In genomic region chr5:177427919-177428573, GRCh38 we compare ENCODE assay signal across 1 cellular context.
A peak's percentile ranks its signal among the peaks of the same experiment; 100 is the strongest.
TF ChIP-seq lines count a peak whose summit lies in the region.

No MANE protein-coding gene starts in this region.

TF ChIP-seq in K562, 482 proteins besides CTCF, POLR2A, EP300 and RAD21 (continued from another document and continues in another):
- TF ChIP-seq E2F8 (IDR thresholded peaks at IDR 0.05; ENCODE audit: low read depth, partially characterized antibody), result no peak
- TF ChIP-seq RBM39 (optimal IDR thresholded peaks at IDR 0.05; ENCODE audit: low read depth, low read length), result no peak
- no peak for TF ChIP-seq CGGBP1 (CRISPR knock-in tag; IDR thresholded peaks at IDR 0.05)
- TF ChIP-seq RFX5 (IDR thresholded peaks at IDR 0.05; ENCODE audit: low read depth, low read length), result no peak
- no peak for TF ChIP-seq FOXP1 (CRISPR knock-in tag; IDR thresholded peaks at IDR 0.05)
- 0 out of 4 replicates have a peak, but pooled peaks of 1 of the 2 experiments have one; percentile 21 for TF ChIP-seq BCLAF1 (IDR thresholded peaks at IDR 0.05; ENCODE audit: borderline replicate concordance in 1 of 2, control insufficient read depth in 1 of 2, low read depth in 2 of 2, low read length in 1 of 2)
- no peak for TF ChIP-seq GATA2 (CRISPR knock-in tag; IDR thresholded peaks at IDR 0.05)
- no peak for TF ChIP-seq FIP1L1 (IDR thresholded peaks at IDR 0.05; ENCODE audit: low read depth, low read length, poor library complexity, severe bottlenecking)
- no peak for TF ChIP-seq TSC22D4 (tag; IDR thresholded peaks at IDR 0.05)
- no peak for TF ChIP-seq ATF6 (CRISPR knock-in tag; IDR thresholded peaks at IDR 0.05)
- TF ChIP-seq ETV5 (CRISPR knock-in tag; IDR thresholded peaks at IDR 0.05; ENCODE audit: low read depth), result 0 out of 2 replicates have a peak, but pooled peaks have one; percentile 52
- no peak for TF ChIP-seq HDAC2 (IDR thresholded peaks at IDR 0.05)
- no peak for TF ChIP-seq ZNF175 (CRISPR knock-in tag; IDR thresholded peaks at IDR 0.05; ENCODE audit: low read depth)
- TF ChIP-seq MTA1 (IDR thresholded peaks at IDR 0.05; ENCODE audit: borderline replicate concordance), result no peak
- TF ChIP-seq HINFP (tag; conservative IDR thresholded peaks at IDR 0.05; ENCODE audit: low read depth), result no peak
- TF ChIP-seq ZNF707 (CRISPR knock-in tag; conservative IDR thresholded peaks at IDR 0.05), result no peak
- no peak for TF ChIP-seq SMAD3 (CRISPR knock-in tag; conservative IDR thresholded peaks at IDR 0.05)
- no peak for TF ChIP-seq ZSCAN32 (CRISPR knock-in tag; IDR thresholded peaks at IDR 0.05)
- no peak for TF ChIP-seq BCL6 (CRISPR knock-in tag; IDR thresholded peaks at IDR 0.05)
- TF ChIP-seq PATZ1 (CRISPR knock-in tag; IDR thresholded peaks at IDR 0.05; ENCODE audit: borderline replicate concordance), result no peak
- TF ChIP-seq GTF2B (IDR thresholded peaks at IDR 0.05; ENCODE audit: extremely low read depth, insufficient read length), result no peak
- no peak for TF ChIP-seq NELFE (IDR thresholded peaks at IDR 0.05; ENCODE audit: insufficient read depth, insufficient read length)
- TF ChIP-seq ZNF384 (IDR thresholded peaks at IDR 0.05; ENCODE audit: low read depth, low read length), result no peak
- no peak for TF ChIP-seq LCOR (CRISPR knock-in tag; IDR thresholded peaks at IDR 0.05)
- no peak for TF ChIP-seq DNMT1 (IDR thresholded peaks at IDR 0.05)
- TF ChIP-seq TBL1XR1 (IDR thresholded peaks at IDR 0.05; ENCODE audit: low read length in 2 of 2), result no peak
- no peak for TF ChIP-seq POLR3G (IDR thresholded peaks at IDR 0.05; ENCODE audit: extremely low read depth, insufficient read length, insufficient replicate concordance)
- no peak for TF ChIP-seq ZNF830 (CRISPR knock-in tag; IDR thresholded peaks at IDR 0.05)
- TF ChIP-seq NR1H2 (CRISPR knock-in tag; IDR thresholded peaks at IDR 0.05), result 0 out of 2 replicates have a peak, but pooled peaks have one; percentile 72
- TF ChIP-seq MTF1 (CRISPR knock-in tag; IDR thresholded peaks at IDR 0.05; ENCODE audit: borderline replicate concordance), result no peak
- TF ChIP-seq YBX1 (IDR thresholded peaks at IDR 0.05), result no peak
- no peak for TF ChIP-seq BCOR (IDR thresholded peaks at IDR 0.05)
- no peak for TF ChIP-seq FOXM1 (IDR thresholded peaks at IDR 0.05; ENCODE audit: low read depth)
- no peak for TF ChIP-seq FOXM1 (CRISPR knock-in tag; IDR thresholded peaks at IDR 0.05; ENCODE audit: low read depth)
- TF ChIP-seq ELK3 (CRISPR knock-in tag; IDR thresholded peaks at IDR 0.05), result no peak
- peak in 1 of 2 experiments; percentile 43; a peak in 1 of 4 replicates for TF ChIP-seq UBTF (IDR thresholded peaks at IDR 0.05; ENCODE audit: borderline replicate concordance in 1 of 2, low read depth in 2 of 2, low read length in 2 of 2)
- no peak for TF ChIP-seq THRA (IDR thresholded peaks at IDR 0.05)
- TF ChIP-seq SIN3B (IDR thresholded peaks at IDR 0.05; ENCODE audit: low read depth), result no peak
- peak; percentile 47; the same call in 1 of the 2 replicates for TF ChIP-seq SP1 (CRISPR knock-in tag; IDR thresholded peaks at IDR 0.05)
- no peak for TF ChIP-seq GTF3C2 (IDR thresholded peaks at IDR 0.05; ENCODE audit: borderline replicate concordance, extremely low read depth, insufficient read length)
- TF ChIP-seq MYNN (IDR thresholded peaks at IDR 0.05), result no peak
- TF ChIP-seq MYNN (CRISPR knock-in tag; IDR thresholded peaks at IDR 0.05), result no peak
